In the genomic region with DNA sequence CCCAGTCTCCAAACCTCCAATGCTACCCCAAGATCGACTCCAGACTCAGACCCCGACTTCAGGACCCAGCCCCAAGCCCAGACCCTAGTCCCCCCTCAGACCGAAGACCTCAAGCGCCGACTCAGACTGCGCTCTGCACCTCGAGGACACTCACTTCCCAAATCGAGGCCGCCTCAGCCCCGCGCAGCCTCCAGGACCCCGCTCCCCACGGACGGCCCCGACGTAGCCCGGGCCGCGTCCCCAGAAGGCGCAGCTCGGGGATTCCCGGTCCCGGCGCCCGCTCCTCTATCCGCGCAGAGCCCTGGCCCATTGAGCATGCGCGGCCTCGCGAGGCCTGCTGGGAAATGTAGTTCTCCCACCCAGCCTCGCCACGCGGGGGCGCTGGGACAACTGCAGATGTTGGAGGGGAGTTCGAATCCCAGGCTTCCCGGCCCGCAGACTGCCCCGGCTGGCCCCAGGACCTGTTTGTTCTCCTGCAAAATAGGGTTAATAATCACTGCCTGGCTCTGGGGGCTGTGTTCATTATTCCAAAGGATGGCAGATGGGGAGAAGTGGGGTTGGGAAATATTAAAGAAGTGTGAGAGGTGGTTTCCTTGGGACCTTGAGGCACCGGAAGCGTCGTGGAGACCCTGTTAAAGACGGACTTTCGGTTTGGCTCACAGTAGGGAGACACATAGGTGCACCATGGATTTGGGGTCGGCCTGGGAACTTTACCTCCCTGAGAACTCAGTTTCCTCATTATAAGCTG, we compare ENCODE assay signal across 8 cellular contexts. TPM values are rescaled to one million over a fixed set of nuclear protein-coding genes. Genes with fewer than 3 reads are reported as not detected.
DNase-seq lines count a peak whose midpoint lies in the region; ATAC-seq and TF ChIP-seq lines count a peak whose summit lies in the region.

A gene with protein sequence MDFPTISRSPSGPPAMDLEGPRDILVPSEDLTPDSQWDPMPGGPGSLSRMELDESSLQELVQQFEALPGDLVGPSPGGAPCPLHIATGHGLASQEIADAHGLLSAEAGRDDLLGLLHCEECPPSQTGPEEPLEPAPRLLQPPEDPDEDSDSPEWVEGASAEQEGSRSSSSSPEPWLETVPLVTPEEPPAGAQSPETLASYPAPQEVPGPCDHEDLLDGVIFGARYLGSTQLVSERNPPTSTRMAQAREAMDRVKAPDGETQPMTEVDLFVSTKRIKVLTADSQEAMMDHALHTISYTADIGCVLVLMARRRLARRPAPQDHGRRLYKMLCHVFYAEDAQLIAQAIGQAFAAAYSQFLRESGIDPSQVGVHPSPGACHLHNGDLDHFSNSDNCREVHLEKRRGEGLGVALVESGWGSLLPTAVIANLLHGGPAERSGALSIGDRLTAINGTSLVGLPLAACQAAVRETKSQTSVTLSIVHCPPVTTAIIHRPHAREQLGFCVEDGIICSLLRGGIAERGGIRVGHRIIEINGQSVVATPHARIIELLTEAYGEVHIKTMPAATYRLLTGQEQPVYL (minus strand): TSS at position 311 of the 748 bp plus-strand sequence. CDS start 1,428 bp downstream, outside the sequence.

- TF ChIP-seq CTCF in NB4 (IDR thresholded peaks at IDR 0.05; ENCODE audit: low read depth, low read length) (peak; percentile 55), SK-N-SH (IDR thresholded peaks at IDR 0.05) (peak; percentile 77), omental fat pad (IDR thresholded peaks at IDR 0.05) (peak in 1 of 3 donors; percentile 12)

- peak; percentile 25 for TF ChIP-seq POLR2A in NB4 (IDR thresholded peaks at IDR 0.05; ENCODE audit: extremely low read depth, insufficient read length)

- 8% methylated on average over 16 of the region's 45 CpGs for WGBS in SK-N-SH (ENCODE audit: low lambda C conversion rate)

- 0 out of 2 replicates have a peak, but pooled peaks have one; percentile 2 for TF ChIP-seq RAD21 in SK-N-SH (IDR thresholded peaks at IDR 0.05; ENCODE audit: low read length)

- H3F3A ChIP-seq in SK-N-SH (replicated peaks; ENCODE audit: insufficient read depth) = no peaks in the 10 kb centered on the region

- peak within 1 kb of the TSS; percentile 92 for H3K4me2 ChIP-seq in SK-N-SH

- H3K4me3 ChIP-seq in NB4 (ENCODE audit: low read depth, low read length) = peak within 1 kb of the TSS; percentile 86
- H3K4me3 ChIP-seq in SK-N-SH (ENCODE audit: low read depth in 2 of 2, low read length in 1 of 2) = peak within 1 kb of the TSS; percentile 73 to 94

- peak; percentile 68 for ATAC-seq in omental fat pad (ENCODE audit: low FRiP score)

- peak within 1 kb of the TSS; percentile 90 for H2AFZ ChIP-seq in SK-N-SH (ENCODE audit: low read depth)

- CTCF ChIA-PET in SK-N-SH (lab: Yijun Ruan, JAX) = interaction anchor here (0.6 to 2.5 kb wide), 11 partner anchors 11 to 410 kb away, joined by 3 to 13 read pairs (median 4); partner anchors contain the start of gene RAX2

- H3K27ac ChIP-seq in SK-N-SH (ENCODE audit: low read depth in 2 of 2, low read length in 1 of 2) (peak within 1 kb of the TSS; percentile 95 to 96), temporal lobe (ENCODE audit: low read depth, low read length) (peak within 1 kb of the TSS; percentile 89)

- peaks cover 36% of the 10 kb centered on the region for H3K79me2 ChIP-seq in SK-N-SH (ENCODE audit: insufficient read depth)

- DNase-seq in Daoy (ENCODE audit: low read depth) (peak; percentile 95), HCEC 1CT (peak; percentile 81), NB4 (ENCODE audit: low read depth) (peak; percentile 83), SK-N-SH (peak; percentile 96), glomerular endothelial cell (ENCODE audit: extremely low read depth, low read depth, low spot score) (peak; percentile 36), omental fat pad (ENCODE audit: low spot score) (peak; percentile 88)
- DNase-seq in activated naive CD4-positive, alpha-beta T cell treated with anti-CD3 and anti-CD28 coated beads, Interleukin-2, amount 50 U/mL, for 16 hours = peak; percentile 95

- H4K20me1 ChIP-seq in SK-N-SH (ENCODE audit: insufficient read depth) = no peaks in the 10 kb centered on the region

- H3K9me2 ChIP-seq in SK-N-SH = no peaks in the 10 kb centered on the region

- no peaks in the 10 kb centered on the region for H3K27me3 ChIP-seq in SK-N-SH (ENCODE audit: insufficient read depth)

- no peaks in the 10 kb centered on the region for H3K9me3 ChIP-seq in SK-N-SH

- H3K36me3 ChIP-seq in SK-N-SH (replicated peaks in 1 of 2; ENCODE audit: control insufficient read depth in 1 of 2, insufficient read depth in 2 of 2, low read length in 1 of 2) = peaks cover 3% of the 10 kb centered on the region in 2 experiments

- no peak for TF ChIP-seq EP300 in SK-N-SH (IDR thresholded peaks at IDR 0.05; ENCODE audit: borderline replicate concordance in 1 of 2, low read depth in 1 of 2, low read length in 1 of 2)

- peaks cover 7 to 9% of the 10 kb centered on the region in 2 experiments; a peak in 2 of 4 replicates for H3K4me1 ChIP-seq in SK-N-SH (ENCODE audit: control insufficient read depth in 1 of 2, insufficient read depth in 2 of 2, low read depth in 1 of 2, low read length in 1 of 2)

- POLR2A ChIA-PET in SK-N-SH (lab: Yijun Ruan, JAX) = interaction anchor here (1.1 to 1.4 kb wide), 4 partner anchors 12 to 226 kb away, joined by 3 to 7 read pairs (median 4); partner anchors contain the start of gene ATCAY

- H3K9ac ChIP-seq in SK-N-SH = peak within 1 kb of the TSS; percentile 96

TF ChIP-seq in SK-N-SH, 30 proteins besides CTCF, POLR2A, EP300 and RAD21 (continues in another document):
- TF ChIP-seq TAF1 (IDR thresholded peaks at IDR 0.05; ENCODE audit: borderline replicate concordance, low read depth, low read length) = peak; percentile 60; the same call in 1 of the 2 replicates
- TF ChIP-seq, protein P1, sequence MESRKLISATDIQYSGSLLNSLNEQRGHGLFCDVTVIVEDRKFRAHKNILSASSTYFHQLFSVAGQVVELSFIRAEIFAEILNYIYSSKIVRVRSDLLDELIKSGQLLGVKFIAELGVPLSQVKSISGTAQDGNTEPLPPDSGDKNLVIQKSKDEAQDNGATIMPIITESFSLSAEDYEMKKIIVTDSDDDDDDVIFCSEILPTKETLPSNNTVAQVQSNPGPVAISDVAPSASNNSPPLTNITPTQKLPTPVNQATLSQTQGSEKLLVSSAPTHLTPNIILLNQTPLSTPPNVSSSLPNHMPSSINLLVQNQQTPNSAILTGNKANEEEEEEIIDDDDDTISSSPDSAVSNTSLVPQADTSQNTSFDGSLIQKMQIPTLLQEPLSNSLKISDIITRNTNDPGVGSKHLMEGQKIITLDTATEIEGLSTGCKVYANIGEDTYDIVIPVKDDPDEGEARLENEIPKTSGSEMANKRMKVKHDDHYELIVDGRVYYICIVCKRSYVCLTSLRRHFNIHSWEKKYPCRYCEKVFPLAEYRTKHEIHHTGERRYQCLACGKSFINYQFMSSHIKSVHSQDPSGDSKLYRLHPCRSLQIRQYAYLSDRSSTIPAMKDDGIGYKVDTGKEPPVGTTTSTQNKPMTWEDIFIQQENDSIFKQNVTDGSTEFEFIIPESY (IDR thresholded peaks at IDR 0.05; ENCODE audit: borderline replicate concordance, low read depth) = no peak
- TF ChIP-seq NFIC (IDR thresholded peaks at IDR 0.05; ENCODE audit: borderline replicate concordance) = no peak
- TF ChIP-seq, protein P2, sequence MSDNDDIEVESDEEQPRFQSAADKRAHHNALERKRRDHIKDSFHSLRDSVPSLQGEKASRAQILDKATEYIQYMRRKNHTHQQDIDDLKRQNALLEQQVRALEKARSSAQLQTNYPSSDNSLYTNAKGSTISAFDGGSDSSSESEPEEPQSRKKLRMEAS (IDR thresholded peaks at IDR 0.05; ENCODE audit: low read depth) = no peak
- TF ChIP-seq RCOR1 (IDR thresholded peaks at IDR 0.05; ENCODE audit: low read length) = peak; percentile 54; the same call in 1 of the 2 replicates
- TF ChIP-seq RXRA (IDR thresholded peaks at IDR 0.05; ENCODE audit: borderline replicate concordance, low read depth) = no peak
- no peak for TF ChIP-seq GATA2 (CRISPR knock-in tag; IDR thresholded peaks at IDR 0.05)
- no peak for TF ChIP-seq FOSL2 (IDR thresholded peaks at IDR 0.05; ENCODE audit: borderline replicate concordance, low read depth)
- no peak for TF ChIP-seq YY1 (IDR thresholded peaks at IDR 0.05; ENCODE audit: low read depth)
- TF ChIP-seq, protein P3, sequence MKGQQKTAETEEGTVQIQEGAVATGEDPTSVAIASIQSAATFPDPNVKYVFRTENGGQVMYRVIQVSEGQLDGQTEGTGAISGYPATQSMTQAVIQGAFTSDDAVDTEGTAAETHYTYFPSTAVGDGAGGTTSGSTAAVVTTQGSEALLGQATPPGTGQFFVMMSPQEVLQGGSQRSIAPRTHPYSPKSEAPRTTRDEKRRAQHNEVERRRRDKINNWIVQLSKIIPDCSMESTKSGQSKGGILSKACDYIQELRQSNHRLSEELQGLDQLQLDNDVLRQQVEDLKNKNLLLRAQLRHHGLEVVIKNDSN (IDR thresholded peaks at IDR 0.05; ENCODE audit: borderline replicate concordance, low read depth) = no peak
- no peak for TF ChIP-seq RFX5 (IDR thresholded peaks at IDR 0.05; ENCODE audit: low read length)
- peak; percentile 29; the same call in 1 of the 2 replicates for TF ChIP-seq SIN3A (IDR thresholded peaks at IDR 0.05; ENCODE audit: borderline replicate concordance, low read depth, low read length)
- TF ChIP-seq NRF1 (IDR thresholded peaks at IDR 0.05; ENCODE audit: low read depth, low read length) = peak; percentile 86
- TF ChIP-seq TCF12 (IDR thresholded peaks at IDR 0.05) = no peak; the same call in 1 of the 2 replicates
- TF ChIP-seq TEAD4 (IDR thresholded peaks at IDR 0.05; ENCODE audit: borderline replicate concordance, insufficient read depth) = no peak
- peak; percentile 92 for TF ChIP-seq POLR2AphosphoS5 (IDR thresholded peaks at IDR 0.05; ENCODE audit: low read depth, low read length)
- TF ChIP-seq ELF1 (IDR thresholded peaks at IDR 0.05) = no peak; the same call in 1 of the 2 replicates
- no peak for TF ChIP-seq USF2 (IDR thresholded peaks at IDR 0.05; ENCODE audit: borderline replicate concordance, low read depth, low read length)
- TF ChIP-seq JUND (IDR thresholded peaks at IDR 0.05) = no peak
- TF ChIP-seq FOXJ3 (CRISPR knock-in tag; IDR thresholded peaks at IDR 0.05) = no peak

RNA-seq across cellular contexts. Expression of the gene that starts here (rescaled TPM):
- 30.9 and 32.6 TPM in 2 replicates for total RNA-seq in Daoy (2014; rRNA removed; shearing (Covaris generic))
- polyA plus RNA-seq in SK-N-SH (2012; rRNA removed) = 10.6 and 13.0 TPM in 2 replicates
- polyA plus RNA-seq in SK-N-SH (2012; cell fraction: cytosol; rRNA removed) = 2.6 and 6.4 TPM in 2 replicates
- polyA plus RNA-seq in SK-N-SH (2012; cell fraction: nucleus; rRNA removed) = 48.0 and 59.2 TPM in 2 replicates
- total RNA-seq in glomerular endothelial cell = 25.8 and 50.1 TPM in 2 replicates
- total RNA-seq in omental fat pad = 10 to 100 TPM; 13.5 to 24.1 (median 18.7) TPM
- total RNA-seq in temporal lobe = 12.3 TPM

Comparison
In these comparisons a context has a peak if more than half of its experiments do, and no peak if none do; other contexts are left out.
1. Peak in every context shown above with its lines: DNase-seq, ATAC-seq, H3K4me3 ChIP-seq and H3K27ac ChIP-seq.
2. DNase-seq: peak in every context shown above with its lines; median percentile 96 in SK-N-SH; 95 in Daoy; 95 in activated naive CD4-positive, alpha-beta T cell treated with anti-CD3 and anti-CD28 coated beads, Interleukin-2, amount 50 U/mL, for 16 hours; 88 in omental fat pad; 83 in NB4; 81 in HCEC 1CT; 36 in glomerular endothelial cell.